ENCODE assay signal across 8 cellular contexts in genomic region chr6:170554086-170554887, GRCh38. TPM values are rescaled to one million over a fixed set of nuclear protein-coding genes. Genes with fewer than 3 reads are reported as not detected.
A peak's percentile ranks its signal among the peaks of the same experiment; 100 is the strongest.
DNase-seq lines count a peak whose midpoint lies in the region; ATAC-seq, FAIRE-seq and TF ChIP-seq lines count a peak whose summit lies in the region.

Gene TBP (plus strand): TSS chr6:170554369. CDS start chr6:170557030, 2,661 bp downstream.

- ATAC-seq in GM18858 (IDR thresholded peaks at IDR 0.05; ENCODE audit: unreplicated experiment), result peak; percentile 95
- ATAC-seq in HG03066 (IDR thresholded peaks at IDR 0.05; ENCODE audit: low read depth, unreplicated experiment), result peak; percentile 98
- ATAC-seq in sciatic nerve, result peak; percentile 99

- FAIRE-seq in A204.1 (lab: Jason Lieb, UNC) (peak; percentile 99), TTC549 (lab: Jason Lieb, UNC) (peak; percentile 96)

- intact Hi-C loops in sciatic nerve (cut with DNase I), result no loop called here

- no peak for TF ChIP-seq CTCF in brain (conservative IDR thresholded peaks at IDR 0.05)

- H3K27me3 Mint-ChIP-seq in brain, result no peaks in the 10 kb centered on the region

- DNase-seq in NCI-H2107 treated with DMSO at 0.1 percent for 48 hours (lab: John Stamatoyannopoulos, UW; ENCODE audit: unreplicated experiment) (peak; percentile 98), iPS DF 19.7 (ENCODE audit: low read depth, low spot score) (peak; percentile 98), sciatic nerve (ENCODE audit: low spot score) (peak; percentile 98)

- no peak within 1 kb of the TSS for H3K27ac Mint-ChIP-seq in brain

- H3K4me1 Mint-ChIP-seq in brain, result peaks cover 4% of the 10 kb centered on the region

- peaks cover 28% of the 10 kb centered on the region for H3K36me3 Mint-ChIP-seq in brain

- no peak within 1 kb of the TSS for H3K4me3 Mint-ChIP-seq in brain

- H3K9me3 Mint-ChIP-seq in brain, result no peaks in the 10 kb centered on the region

RNA-seq across cellular contexts. Expression of gene TBP, which starts in this region (rescaled TPM):
- polyA plus RNA-seq in brain (ENCODE audit: insufficient read depth, low read depth, low replicate concordance), result 17.1 TPM
- 17.2 TPM for total RNA-seq in sciatic nerve

Comparison
In these comparisons a context has a peak if more than half of its experiments do, and no peak if none do; other contexts are left out.
1. Peak in every context shown above with its lines: DNase-seq and ATAC-seq.